In the genomic region with DNA sequence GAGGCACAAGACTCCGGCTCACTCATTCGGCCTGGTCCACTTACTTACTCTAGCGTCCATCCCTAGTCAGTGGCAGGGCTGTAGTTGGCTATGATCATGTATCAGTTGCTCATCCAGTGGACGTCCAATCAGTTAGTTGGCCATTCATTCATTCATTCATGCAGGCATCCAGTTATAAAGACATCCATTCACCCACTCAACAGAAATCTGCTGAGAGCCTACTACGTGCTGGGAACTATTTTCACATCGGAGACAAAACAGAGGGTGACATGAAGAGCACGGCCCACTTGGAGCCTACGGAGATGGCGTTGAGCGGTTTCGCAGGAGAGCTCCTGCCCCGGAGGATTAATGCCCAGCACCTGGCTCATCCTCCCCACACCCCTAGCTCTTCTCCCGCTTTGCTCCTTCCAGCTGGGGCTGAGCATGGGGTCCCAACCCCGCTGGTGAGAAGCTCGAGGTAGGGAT, we compare ENCODE assay signal across 12 cellular contexts. TPM values are rescaled to one million over a fixed set of nuclear protein-coding genes. Genes with fewer than 3 reads are reported as not detected.
DNase-seq lines count a peak whose midpoint lies in the region; ATAC-seq and TF ChIP-seq lines count a peak whose summit lies in the region.
"Had no signal": no experiment of that assay in that cellular context is flagged by ENCODE, and none has a peak within 500 bp of the region (broad histone marks: within the 10 kb centered on the region; RNA-seq: fewer than 3 reads in every experiment).

No MANE protein-coding gene starts in this region.

- no peaks in the 10 kb centered on the region for H4K20me1 ChIP-seq in smooth muscle cell (ENCODE audit: low read depth)

- no peaks in the 10 kb centered on the region for H3K9me3 Mint-ChIP-seq in activated CD8-positive, alpha-beta memory T cell treated with anti-CD3 and anti-CD28 coated beads, Interleukin-2, amount 10 ng/mL, durations not matched to agents 7 days and 5 days (ENCODE audit: low read depth)
- H3K9me3 Mint-ChIP-seq in activated CD8-positive, alpha-beta T cell treated with anti-CD3 and anti-CD28 coated beads for 36 hours: no peaks in the 10 kb centered on the region

- POLR2A ChIA-PET in activated CD8-positive, alpha-beta T cell treated with anti-CD3 and anti-CD28 coated beads for 36 hours (lab: Charles Lee): no interaction called here

- H3K36me3 Mint-ChIP-seq in activated CD8-positive, alpha-beta memory T cell treated with anti-CD3 and anti-CD28 coated beads, Interleukin-2, amount 10 ng/mL, durations not matched to agents 7 days and 5 days: no peaks in the 10 kb centered on the region
- H3K36me3 Mint-ChIP-seq in activated CD8-positive, alpha-beta T cell treated with anti-CD3 and anti-CD28 coated beads for 36 hours (ENCODE audit: low read depth): no peaks in the 10 kb centered on the region

- H3K27ac ChIP-seq in smooth muscle cell (ENCODE audit: low read depth): no peak overlapping the region
- H3K27ac ChIP-seq: pancreas, VCaP had no signal

- H3K4me3 ChIP-seq in iPS-11a (ENCODE audit: low read depth, low read length) (peak overlapping the region; percentile 56), smooth muscle cell (peak overlapping the region; percentile 59)

- H3K27ac Mint-ChIP-seq in activated CD8-positive, alpha-beta memory T cell treated with anti-CD3 and anti-CD28 coated beads, Interleukin-2, amount 10 ng/mL, durations not matched to agents 7 days and 5 days: no peak overlapping the region
- peak overlapping the region; percentile 53 for H3K27ac Mint-ChIP-seq in activated CD8-positive, alpha-beta T cell treated with anti-CD3 and anti-CD28 coated beads for 36 hours

- H2AFZ ChIP-seq in smooth muscle cell (ENCODE audit: low read depth): no peak overlapping the region

- no peaks in the 10 kb centered on the region for H3K9me3 ChIP-seq in smooth muscle cell (replicated peaks; ENCODE audit: low read depth)
- H3K9me3 ChIP-seq: pancreas had no signal

- H3K4me3 Mint-ChIP-seq in activated CD8-positive, alpha-beta memory T cell treated with anti-CD3 and anti-CD28 coated beads, Interleukin-2, amount 10 ng/mL, durations not matched to agents 7 days and 5 days: peak overlapping the region; percentile 66
- peak overlapping the region; percentile 70 for H3K4me3 Mint-ChIP-seq in activated CD8-positive, alpha-beta T cell treated with anti-CD3 and anti-CD28 coated beads for 36 hours

- peaks cover 59% of the 10 kb centered on the region for H3K27me3 ChIP-seq in smooth muscle cell (ENCODE audit: low read depth)
- H3K27me3 ChIP-seq: pancreas had no signal

- CTCF ChIA-PET in activated CD8-positive, alpha-beta memory T cell treated with anti-CD3 and anti-CD28 coated beads, Interleukin-2, amount 10 ng/mL, durations not matched to agents 7 days and 5 days (lab: Charles Lee): no interaction called here
- CTCF ChIA-PET in activated CD8-positive, alpha-beta T cell treated with anti-CD3 and anti-CD28 coated beads for 36 hours (lab: Charles Lee): interaction anchor here (1.8 kb wide), 1 partner anchor 26 kb away, joined by 6 read pairs; no protein-coding TSS in a partner anchor

- no peaks in the 10 kb centered on the region for H3K79me2 ChIP-seq in smooth muscle cell (ENCODE audit: low read depth)

- peak overlapping the region; percentile 92 for H3K4me2 ChIP-seq in smooth muscle cell

- peaks cover 8% of the 10 kb centered on the region for H3K4me1 Mint-ChIP-seq in activated CD8-positive, alpha-beta memory T cell treated with anti-CD3 and anti-CD28 coated beads, Interleukin-2, amount 10 ng/mL, durations not matched to agents 7 days and 5 days
- peaks cover 9% of the 10 kb centered on the region for H3K4me1 Mint-ChIP-seq in activated CD8-positive, alpha-beta T cell treated with anti-CD3 and anti-CD28 coated beads for 36 hours (ENCODE audit: low read depth)

- DNase-seq in activated CD8-positive, alpha-beta memory T cell treated with anti-CD3 and anti-CD28 coated beads, Interleukin-2, amount 10 ng/mL, durations not matched to agents 7 days and 5 days: no peak
- no peak for DNase-seq in activated CD8-positive, alpha-beta memory T cell treated with anti-CD3 and anti-CD28 coated beads for 24 hours
- no peak for DNase-seq in activated CD8-positive, alpha-beta T cell treated with anti-CD3 and anti-CD28 coated beads for 36 hours
- DNase-seq in smooth muscle cell (lab: John Stamatoyannopoulos, UW; ENCODE audit: unreplicated experiment): no peak
- no peak for DNase-seq in activated gamma-delta T cell (lab: John Stamatoyannopoulos, UW)
- no peak for DNase-seq in NOMO-1 (lab: John Stamatoyannopoulos, UW; ENCODE audit: unreplicated experiment in 2 of 2)
- DNase-seq: central memory CD4-positive, alpha-beta T cell; NCI-H1048 had no signal

- 55% methylated on average over 15 of the region's 15 CpGs for WGBS in smooth muscle cell (ENCODE audit: low lambda C conversion rate)

- intact Hi-C loops in activated CD8-positive, alpha-beta T cell treated with anti-CD3 and anti-CD28 coated beads for 36 hours (cut with micrococcal nuclease): no loop called here

- no peak overlapping the region for H3K9ac ChIP-seq in smooth muscle cell (ENCODE audit: low read depth)

- no peaks in the 10 kb centered on the region for H3F3A ChIP-seq in smooth muscle cell (ENCODE audit: low read depth)

- no peak for TF ChIP-seq CTCF in activated CD8-positive, alpha-beta T cell treated with anti-CD3 and anti-CD28 coated beads for 36 hours (IDR thresholded peaks at IDR 0.05)
- TF ChIP-seq CTCF in smooth muscle cell (IDR thresholded peaks at IDR 0.05; ENCODE audit: borderline replicate concordance, insufficient read depth, poor library complexity, severe bottlenecking): no peak

- peaks cover 73% of the 10 kb centered on the region for H3K27me3 Mint-ChIP-seq in activated CD8-positive, alpha-beta memory T cell treated with anti-CD3 and anti-CD28 coated beads, Interleukin-2, amount 10 ng/mL, durations not matched to agents 7 days and 5 days
- H3K27me3 Mint-ChIP-seq in activated CD8-positive, alpha-beta T cell treated with anti-CD3 and anti-CD28 coated beads for 36 hours: peaks cover 44% of the 10 kb centered on the region

- no peaks in the 10 kb centered on the region for H3K36me3 ChIP-seq in smooth muscle cell (ENCODE audit: low read depth)
- H3K36me3 ChIP-seq: pancreas had no signal

- no peak for ATAC-seq in activated CD8-positive, alpha-beta memory T cell treated with anti-CD3 and anti-CD28 coated beads, Interleukin-2, amount 10 ng/mL, durations not matched to agents 7 days and 5 days
- ATAC-seq in activated CD8-positive, alpha-beta T cell treated with anti-CD3 and anti-CD28 coated beads for 36 hours: no peak
- no peak for ATAC-seq in GM18511 (IDR thresholded peaks at IDR 0.05; ENCODE audit: unreplicated experiment)

- no peaks in the 10 kb centered on the region for H3K4me1 ChIP-seq in smooth muscle cell (ENCODE audit: low read depth)
- H3K4me1 ChIP-seq: pancreas had no signal

RNA-seq across cellular contexts. Expression of gene SYT16, which starts 0.6 kb away (rescaled TPM):
- total RNA-seq in activated CD8-positive, alpha-beta memory T cell treated with anti-CD3 and anti-CD28 coated beads, Interleukin-2, amount 10 ng/mL, durations not matched to agents 7 days and 5 days: not detected
- under 1 TPM; 0.02 to 0.05 TPM for total RNA-seq in activated CD8-positive, alpha-beta T cell treated with anti-CD3 and anti-CD28 coated beads for 36 hours
- total RNA-seq in smooth muscle cell: 1.0 and 2.4 TPM in 2 replicates
- 1.1 TPM in 1 of 2 replicates, not detected in the other for polyA plus RNA-seq in smooth muscle cell

RNA-seq across cellular contexts. Expression of gene SNAPC1, which starts 49.7 kb away (rescaled TPM):
- 1 to 10 TPM; 5.1 to 5.8 TPM for total RNA-seq in activated CD8-positive, alpha-beta memory T cell treated with anti-CD3 and anti-CD28 coated beads, Interleukin-2, amount 10 ng/mL, durations not matched to agents 7 days and 5 days
- total RNA-seq in activated CD8-positive, alpha-beta T cell treated with anti-CD3 and anti-CD28 coated beads for 36 hours: 10 to 100 TPM; 11.4 to 11.6 TPM
- 13.3 and 13.5 TPM in 2 replicates for total RNA-seq in smooth muscle cell
- polyA plus RNA-seq in smooth muscle cell: 6.1 and 8.4 TPM in 2 replicates
